In genomic region chr3:9976736-9977709, GRCh38 we compare ENCODE assay signal across 8 cellular contexts. TPM values are rescaled to one million over a fixed set of nuclear protein-coding genes. Genes with fewer than 3 reads are reported as not detected.
A peak's percentile ranks its signal among the peaks of the same experiment; 100 is the strongest.
DNase-seq lines count a peak whose midpoint lies in the region; ATAC-seq and TF ChIP-seq lines count a peak whose summit lies in the region.

No MANE protein-coding gene starts in this region.

- H3K4me1 ChIP-seq in Caco-2, result peaks cover 11% of the 10 kb centered on the region
- H3K4me1 ChIP-seq in rectal smooth muscle tissue (ENCODE audit: control insufficient read depth, insufficient read depth, low read length), result peaks cover 11% of the 10 kb centered on the region

- POLR2A ChIA-PET in Caco-2 (lab: Charles Lee) (interaction anchor here (0.6 to 1.1 kb wide), 3 partner anchors 10 to 45 kb away, joined by 3 to 8 read pairs (median 3); partner anchors contain the start of gene EMC3), T-cell (lab: Charles Lee) (interaction anchor here in 1 of 2 donors (0.6 to 0.7 kb wide), 4 partner anchors 32 to 158 kb away, joined by 3 to 8 read pairs (median 4); partner anchors contain the start of gene CRELD1)

- H3K9me3 ChIP-seq in Caco-2, result no peaks in the 10 kb centered on the region
- H3K9me3 ChIP-seq in MG63, result no peaks in the 10 kb centered on the region

- no peaks in the 10 kb centered on the region for H3K27me3 ChIP-seq in Caco-2 (replicated peaks; ENCODE audit: control insufficient read depth, insufficient read depth, low read length)
- H3K27me3 ChIP-seq in MG63, result no peaks in the 10 kb centered on the region
- H3K27me3 ChIP-seq in rectal smooth muscle tissue (ENCODE audit: control insufficient read depth, insufficient read depth, low read length), result no peaks in the 10 kb centered on the region

- H3K27ac Mint-ChIP-seq in Caco-2 (ENCODE audit: unreplicated experiment) (no peak overlapping the region), T-cell (no peak overlapping the region)
- peak overlapping the region; percentile 84 for H3K27ac Mint-ChIP-seq in activated T-helper 1 cell treated with anti-CD3 and anti-CD28 coated beads, Interleukin-12 subunit alpha, Interleukin-12 subunit beta, Interleukin-2, Interleukin-4 antibody, amounts not matched to agents 30 ng/mL and 10 ng/mL and 1 ng/mL, durations not matched to agents 14 hours and 24 hours and 36 hours

- peaks cover 55% of the 10 kb centered on the region for H3K36me3 Mint-ChIP-seq in Caco-2 (ENCODE audit: insufficient read depth, unreplicated experiment)
- peaks cover 24% of the 10 kb centered on the region for H3K36me3 Mint-ChIP-seq in activated T-helper 1 cell treated with anti-CD3 and anti-CD28 coated beads, Interleukin-12 subunit alpha, Interleukin-12 subunit beta, Interleukin-2, Interleukin-4 antibody, amounts not matched to agents 30 ng/mL and 10 ng/mL and 1 ng/mL, durations not matched to agents 14 hours and 24 hours and 36 hours (ENCODE audit: low read depth)
- H3K36me3 Mint-ChIP-seq in T-cell, result peaks cover 30% of the 10 kb centered on the region

- H3K36me3 ChIP-seq in Caco-2 (ENCODE audit: control insufficient read depth, insufficient read depth, low read length), result peaks cover 2% of the 10 kb centered on the region; the same call in 1 of the 2 replicates
- peaks cover 8% of the 10 kb centered on the region; the same call in 1 of the 2 replicates for H3K36me3 ChIP-seq in MG63
- H3K36me3 ChIP-seq in rectal smooth muscle tissue (ENCODE audit: control insufficient read depth, insufficient read depth, low read length), result peaks cover 14% of the 10 kb centered on the region

- no peak for TF ChIP-seq CTCF in Caco-2 (IDR thresholded peaks at IDR 0.05; ENCODE audit: insufficient read depth in 1 of 2, low read depth in 1 of 2, low read length in 1 of 2, severe bottlenecking in 1 of 2, unreplicated experiment in 1 of 2)

- no peak overlapping the region for H3K9ac ChIP-seq in rectal smooth muscle tissue (ENCODE audit: low read length)

- no peaks in the 10 kb centered on the region for H3K27me3 Mint-ChIP-seq in Caco-2 (ENCODE audit: insufficient read depth, unreplicated experiment)
- no peaks in the 10 kb centered on the region for H3K27me3 Mint-ChIP-seq in activated T-helper 1 cell treated with anti-CD3 and anti-CD28 coated beads, Interleukin-12 subunit alpha, Interleukin-12 subunit beta, Interleukin-2, Interleukin-4 antibody, amounts not matched to agents 30 ng/mL and 10 ng/mL and 1 ng/mL, durations not matched to agents 14 hours and 24 hours and 36 hours (ENCODE audit: insufficient read depth)
- H3K27me3 Mint-ChIP-seq in T-cell, result no peaks in the 10 kb centered on the region

- intact Hi-C loops in Caco-2 (cut with micrococcal nuclease; ENCODE audit: unreplicated experiment), result no loop called here
- intact Hi-C loops in activated T-helper 1 cell treated with anti-CD3 and anti-CD28 coated beads, Interleukin-12 subunit alpha, Interleukin-12 subunit beta, Interleukin-2, Interleukin-4 antibody, amounts not matched to agents 30 ng/mL and 10 ng/mL and 1 ng/mL, durations not matched to agents 14 hours and 24 hours and 36 hours (cut with micrococcal nuclease), result no loop called here
- intact Hi-C loops in Right ventricle myocardium superior (cut with DNase I), result no loop called here

- CTCF ChIA-PET in Caco-2 (lab: Charles Lee) (interaction anchor here (0.7 kb wide), 1 partner anchor 9 kb away, joined by 3 read pairs; no protein-coding TSS in a partner anchor), T-cell (lab: Charles Lee) (interaction anchor here (0.7 to 0.9 kb wide), 2 partner anchors 11 to 117 kb away, joined by 5 read pairs; no protein-coding TSS in a partner anchor)

- H3K4me3 ChIP-seq in Caco-2 (ENCODE audit: low read depth, low read length), result no peak overlapping the region
- H3K4me3 ChIP-seq in MG63, result no peak overlapping the region
- H3K4me3 ChIP-seq in rectal smooth muscle tissue (ENCODE audit: low read length), result no peak overlapping the region

- ATAC-seq in Right ventricle myocardium superior (ENCODE audit: poor library complexity) (peak; percentile 98), GM21717 (IDR thresholded peaks at IDR 0.05; ENCODE audit: unreplicated experiment) (no peak), HG02571 (IDR thresholded peaks at IDR 0.05; ENCODE audit: unreplicated experiment) (no peak), T-cell (replicated peaks in 1 of 4) (no peak)

- no peak overlapping the region for H3K4me3 Mint-ChIP-seq in Caco-2 (ENCODE audit: unreplicated experiment)
- H3K4me3 Mint-ChIP-seq in activated T-helper 1 cell treated with anti-CD3 and anti-CD28 coated beads, Interleukin-12 subunit alpha, Interleukin-12 subunit beta, Interleukin-2, Interleukin-4 antibody, amounts not matched to agents 30 ng/mL and 10 ng/mL and 1 ng/mL, durations not matched to agents 14 hours and 24 hours and 36 hours, result no peak overlapping the region
- no peak overlapping the region for H3K4me3 Mint-ChIP-seq in T-cell

- BruUV-seq in Caco-2 (replicated peaks; lab: Mats Ljungman, UMichigan), result no TSS peak

- H3K9me3 Mint-ChIP-seq in Caco-2 (ENCODE audit: unreplicated experiment), result no peaks in the 10 kb centered on the region
- no peaks in the 10 kb centered on the region for H3K9me3 Mint-ChIP-seq in activated T-helper 1 cell treated with anti-CD3 and anti-CD28 coated beads, Interleukin-12 subunit alpha, Interleukin-12 subunit beta, Interleukin-2, Interleukin-4 antibody, amounts not matched to agents 30 ng/mL and 10 ng/mL and 1 ng/mL, durations not matched to agents 14 hours and 24 hours and 36 hours
- H3K9me3 Mint-ChIP-seq in T-cell, result no peaks in the 10 kb centered on the region

- H3K4me1 Mint-ChIP-seq in Caco-2 (ENCODE audit: low read depth, unreplicated experiment) (no peaks in the 10 kb centered on the region), T-cell (peaks cover 8 to 10% (median 10%) of the 10 kb centered on the region in 3 donors)
- H3K4me1 Mint-ChIP-seq in activated T-helper 1 cell treated with anti-CD3 and anti-CD28 coated beads, Interleukin-12 subunit alpha, Interleukin-12 subunit beta, Interleukin-2, Interleukin-4 antibody, amounts not matched to agents 30 ng/mL and 10 ng/mL and 1 ng/mL, durations not matched to agents 14 hours and 24 hours and 36 hours (ENCODE audit: low read depth), result peaks cover 26% of the 10 kb centered on the region

- H3K27ac ChIP-seq in rectal smooth muscle tissue (ENCODE audit: low read depth, low read length), result peak overlapping the region; percentile 75

- peak; percentile 38 to 40 for DNase-seq in Caco-2
- DNase-seq in MG63, result peak; percentile 83
- DNase-seq in activated T-helper 1 cell treated with anti-CD3 and anti-CD28 coated beads, Interleukin-12 subunit alpha, Interleukin-12 subunit beta, Interleukin-2, Interleukin-4 antibody, amounts not matched to agents 30 ng/mL and 10 ng/mL and 1 ng/mL, durations not matched to agents 14 hours and 24 hours and 36 hours (ENCODE audit: low spot score), result no peak
- peak; percentile 82 for DNase-seq in Right ventricle myocardium superior
- DNase-seq in T-cell, result no peak

RNA-seq across cellular contexts. Expression of gene EMC3, which starts 9.6 kb away (rescaled TPM):
- total RNA-seq in Caco-2 (2022), result 52.4 and 56.7 TPM in 2 replicates
- total RNA-seq in MG63 (2014; rRNA removed; shearing (Covaris generic); ENCODE audit: low replicate concordance), result 18.8 and 72.4 TPM in 2 replicates
- 38.8 and 43.1 TPM in 2 replicates for total RNA-seq in activated T-helper 1 cell treated with anti-CD3 and anti-CD28 coated beads, Interleukin-12 subunit alpha, Interleukin-12 subunit beta, Interleukin-2, Interleukin-4 antibody, amounts not matched to agents 30 ng/mL and 10 ng/mL and 1 ng/mL, durations not matched to agents 14 hours and 24 hours and 36 hours
- total RNA-seq in Right ventricle myocardium superior, result 108 TPM
- total RNA-seq in T-cell, result 10 to 100 TPM; 33.8 to 47.7 (median 36.6) TPM

RNA-seq across cellular contexts. Expression of gene PRRT3, which starts 24.8 kb away (rescaled TPM):
- total RNA-seq in Caco-2 (2022) (1.1 and 1.3 TPM in 2 replicates), Right ventricle myocardium superior (0.46 TPM), T-cell (10 to 100 TPM in 2 of 5 donors, 1 to 10 TPM in 3; 6.6 to 10.5 (median 9.2) TPM)
- total RNA-seq in MG63 (2014; rRNA removed; shearing (Covaris generic); ENCODE audit: low replicate concordance), result 0.23 TPM in 1 of 2 replicates, not detected in the other
- total RNA-seq in activated T-helper 1 cell treated with anti-CD3 and anti-CD28 coated beads, Interleukin-12 subunit alpha, Interleukin-12 subunit beta, Interleukin-2, Interleukin-4 antibody, amounts not matched to agents 30 ng/mL and 10 ng/mL and 1 ng/mL, durations not matched to agents 14 hours and 24 hours and 36 hours, result 16.4 and 16.8 TPM in 2 replicates

RNA-seq across cellular contexts. Expression of gene CRELD1, which starts 43.4 kb away (rescaled TPM):
- total RNA-seq in Caco-2 (2022) (17.1 and 18.3 TPM in 2 replicates), Right ventricle myocardium superior (63.9 TPM), T-cell (10 to 100 TPM; 23.0 to 55.2 (median 48.0) TPM)
- 19.1 and 22.6 TPM in 2 replicates for total RNA-seq in MG63 (2014; rRNA removed; shearing (Covaris generic); ENCODE audit: low replicate concordance)
- total RNA-seq in activated T-helper 1 cell treated with anti-CD3 and anti-CD28 coated beads, Interleukin-12 subunit alpha, Interleukin-12 subunit beta, Interleukin-2, Interleukin-4 antibody, amounts not matched to agents 30 ng/mL and 10 ng/mL and 1 ng/mL, durations not matched to agents 14 hours and 24 hours and 36 hours, result 18.7 and 20.6 TPM in 2 replicates

RNA-seq across cellular contexts. Expression of gene FANCD2, which starts 49.2 kb away (rescaled TPM):
- total RNA-seq in Caco-2 (2022), result 35.6 and 36.5 TPM in 2 replicates
- total RNA-seq in MG63 (2014; rRNA removed; shearing (Covaris generic); ENCODE audit: low replicate concordance), result 7.1 and 13.6 TPM in 2 replicates
- 63.4 and 64.2 TPM in 2 replicates for total RNA-seq in activated T-helper 1 cell treated with anti-CD3 and anti-CD28 coated beads, Interleukin-12 subunit alpha, Interleukin-12 subunit beta, Interleukin-2, Interleukin-4 antibody, amounts not matched to agents 30 ng/mL and 10 ng/mL and 1 ng/mL, durations not matched to agents 14 hours and 24 hours and 36 hours
- total RNA-seq in Right ventricle myocardium superior, result 2.0 TPM
- 10 to 100 TPM; 15.4 to 22.5 (median 18.2) TPM for total RNA-seq in T-cell

Comparison
In these comparisons a context has a peak if more than half of its experiments do, and no peak if none do; other contexts are left out.
1. DNase-seq: peak in Caco-2 (2 of 2), MG63 (single experiment) and Right ventricle myocardium superior (single experiment); none in activated T-helper 1 cell treated with anti-CD3 and anti-CD28 coated beads, Interleukin-12 subunit alpha, Interleukin-12 subunit beta, Interleukin-2, Interleukin-4 antibody, amounts not matched to agents 30 ng/mL and 10 ng/mL and 1 ng/mL, durations not matched to agents 14 hours and 24 hours and 36 hours (single experiment) and T-cell (0 of 34).